20 cellular contexts compared by ENCODE assay signal in the genomic region with DNA sequence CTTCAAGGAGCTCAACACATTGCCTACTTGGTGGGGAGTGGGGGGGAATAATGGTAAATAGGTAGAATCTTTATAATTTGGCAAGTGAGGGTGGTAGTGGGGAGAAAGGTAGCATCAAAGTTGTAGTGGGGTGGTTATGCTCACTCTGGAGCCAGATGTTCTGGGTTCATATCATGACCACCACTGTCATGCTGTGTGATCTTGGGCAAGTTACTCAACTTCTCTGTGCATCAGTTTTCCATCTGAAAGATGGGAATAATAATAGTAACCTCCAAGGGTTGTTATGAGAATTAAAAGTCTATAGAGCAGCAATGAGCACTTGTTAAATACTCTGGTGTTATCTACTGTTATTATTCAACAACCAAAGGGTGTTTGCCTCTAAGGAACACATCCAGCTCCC. TPM values are rescaled to one million over a fixed set of nuclear protein-coding genes. Genes with fewer than 3 reads are reported as not detected.
DNase-seq lines count a peak whose midpoint lies in the region; ATAC-seq, FAIRE-seq and TF ChIP-seq lines count a peak whose summit lies in the region.
"Had no signal": no experiment of that assay in that cellular context is flagged by ENCODE, and none has a peak within 500 bp of the region (broad histone marks: within the 10 kb centered on the region; RNA-seq: fewer than 3 reads in every experiment).

No MANE protein-coding gene starts in this region.

- intact Hi-C loops in Panc1 (cut with micrococcal nuclease; ENCODE audit: unreplicated experiment), result no loop called here

- no peaks in the 10 kb centered on the region for H3K36me3 Mint-ChIP-seq in brain
- H3K36me3 Mint-ChIP-seq: CD4-positive, CD25-positive, alpha-beta regulatory T cell had no signal

- no peak overlapping the region for H3K18ac ChIP-seq in neuronal stem cell (ENCODE audit: low read length)

- no peak overlapping the region for H2BK12ac ChIP-seq in neuronal stem cell (ENCODE audit: low read length)

- in situ Hi-C loops in Panc1 (cut with HindIII; ENCODE audit: low pct_unique_long_range_greater_than_20kb, low sequenced_read_pairs), result no loop called here

- H3K27ac ChIP-seq in A549 (no peak overlapping the region), Panc1 (ENCODE audit: low read length) (peak overlapping the region; percentile 6; the same call in 1 of the 2 replicates), neuronal stem cell (replicated peaks; ENCODE audit: low read length) (no peak overlapping the region)
- H3K27ac ChIP-seq: Peyer's patch had no signal

- no peak overlapping the region for H3K23ac ChIP-seq in neuronal stem cell (ENCODE audit: low read depth, low read length, poor library complexity)

- no peak overlapping the region for H3K4me3 Mint-ChIP-seq in brain
- H3K4me3 Mint-ChIP-seq: CD4-positive, CD25-positive, alpha-beta regulatory T cell; HFFc6 had no signal

- no peak overlapping the region for H2AK5ac ChIP-seq in neuronal stem cell (ENCODE audit: low read depth, low read length)

- CTCF ChIA-PET in A549 (lab: Yijun Ruan, JAX), result interaction anchor here (1.5 to 2.1 kb wide), 2 partner anchors 55 to 193 kb away, joined by 9 to 12 read pairs; no protein-coding TSS in a partner anchor
- CTCF ChIA-PET in Panc1 (lab: Charles Lee), result interaction anchor here (0.7 kb wide), 1 partner anchor 55 kb away, joined by 3 read pairs; no protein-coding TSS in a partner anchor

- H2BK120ac ChIP-seq in neuronal stem cell (ENCODE audit: low read depth, low read length), result no peak overlapping the region

- POLR2A ChIA-PET in A549 (lab: Yijun Ruan, JAX) (interaction anchor here (1.0 kb wide), 1 partner anchor 21 kb away, joined by 3 read pairs; no protein-coding TSS in a partner anchor), Panc1 (lab: Charles Lee) (interaction anchor here (1.0 kb wide), 1 partner anchor 165 kb away, joined by 3 read pairs; no protein-coding TSS in a partner anchor)

- TF ChIP-seq CTCF in A549 (IDR thresholded peaks at IDR 0.05) (no peak), Panc1 (IDR thresholded peaks at IDR 0.05) (no peak), brain (conservative IDR thresholded peaks at IDR 0.05) (no peak)

- H3K27me3 ChIP-seq in Panc1 (ENCODE audit: control insufficient read depth, insufficient read depth, low read length) (no peaks in the 10 kb centered on the region), neuronal stem cell (ENCODE audit: control insufficient read depth in 3 of 3, insufficient read depth in 3 of 3, low read depth in 1 of 3, low read length in 3 of 3) (no peaks in the 10 kb centered on the region), H7 (ENCODE audit: control insufficient read depth, insufficient read depth, low read length) (no peaks in the 10 kb centered on the region)
- H3K27me3 ChIP-seq: Peyer's patch had no signal

- H3K9me3 Mint-ChIP-seq in brain, result peaks cover 0 to 20% (median 2%) of the 10 kb centered on the region in 5 experiments
- H3K9me3 Mint-ChIP-seq: HFFc6 had no signal

- peak overlapping the region; percentile 67 for H2AFZ ChIP-seq in neuronal stem cell (ENCODE audit: low read length)

- no peak overlapping the region for H3K9ac ChIP-seq in neuronal stem cell (ENCODE audit: low read depth, low read length, poor library complexity)

- H4K91ac ChIP-seq in neuronal stem cell (ENCODE audit: low read depth, low read length, poor library complexity), result no peak overlapping the region

- no peaks in the 10 kb centered on the region for H3K79me1 ChIP-seq in neuronal stem cell (ENCODE audit: low read depth, low read length)

- H3K27ac Mint-ChIP-seq in brain, result peak overlapping the region; percentile 35 to 91 (median 69)
- H3K27ac Mint-ChIP-seq: HFFc6 had no signal

- no peak overlapping the region for H3K4me3 ChIP-seq in A549
- no peak overlapping the region for H3K4me3 ChIP-seq in Panc1 (ENCODE audit: low read depth in 2 of 2, low read length in 2 of 2)
- no peak overlapping the region for H3K4me3 ChIP-seq in neuronal stem cell (ENCODE audit: low read length in 2 of 2)
- no peak overlapping the region for H3K4me3 ChIP-seq in H7 (ENCODE audit: insufficient read depth, low read depth, low read length)
- H3K4me3 ChIP-seq: Peyer's patch had no signal

- H3K4me2 ChIP-seq in A549, result no peak overlapping the region
- no peak overlapping the region for H3K4me2 ChIP-seq in neuronal stem cell (ENCODE audit: insufficient read depth, low read length, poor library complexity, severe bottlenecking)

- BruUV-seq in Panc1 (replicated peaks; lab: Mats Ljungman, UMichigan), result no TSS peak

- no peak for FAIRE-seq in A549 (lab: Jason Lieb, UNC)
- FAIRE-seq: A204.1, H54 had no signal

- no peak for TF ChIP-seq POLR2A in A549 (IDR thresholded peaks at IDR 0.05; ENCODE audit: low read length)

- TF ChIP-seq RAD21 in A549 (conservative IDR thresholded peaks at IDR 0.05 in 1 of 2, IDR thresholded peaks at IDR 0.05 in 1 of 2), result no peak

- DNase-seq in A549 (ENCODE audit: low read depth in 1 of 2, low spot score in 1 of 2) (no peak), Panc1 (ENCODE audit: low read depth, low spot score) (no peak), neuronal stem cell (ENCODE audit: low spot score) (no peak), H7 (no peak), anterior cingulate cortex (lab: John Stamatoyannopoulos, UW) (no peak), inferior parietal cortex (ENCODE audit: extremely low spot score) (no peak)
- DNase-seq: CD4-positive, CD25-positive, alpha-beta regulatory T cell; EL; GF-D8; HFFc6; KG1; NCI-H1436 treated with DMSO at 0.1 percent for 48 hours; NCI-H2029; NCI-H226; NCI-H524; NCI-H774; Peyer's patch had no signal

- no peak overlapping the region for H3K4ac ChIP-seq in neuronal stem cell (ENCODE audit: low read length)

- no peak for TF ChIP-seq EP300 in A549 (IDR thresholded peaks at IDR 0.05)

- no peak overlapping the region for H3K14ac ChIP-seq in neuronal stem cell (ENCODE audit: low read length)

- no peak overlapping the region for H2BK5ac ChIP-seq in neuronal stem cell (ENCODE audit: low read length)

- no peak overlapping the region for H2BK15ac ChIP-seq in neuronal stem cell (ENCODE audit: low read length)

- no peaks in the 10 kb centered on the region for H3K36me3 ChIP-seq in Panc1 (ENCODE audit: control insufficient read depth, insufficient read depth, low read length)
- H3K36me3 ChIP-seq in neuronal stem cell (replicated peaks in 1 of 2; ENCODE audit: control insufficient read depth in 2 of 2, insufficient read depth in 2 of 2, low read length in 2 of 2), result no peaks in the 10 kb centered on the region
- H3K36me3 ChIP-seq in H7 (replicated peaks; ENCODE audit: control insufficient read depth, insufficient read depth, low read length), result no peaks in the 10 kb centered on the region
- H3K36me3 ChIP-seq: Peyer's patch had no signal

- H4K8ac ChIP-seq in neuronal stem cell (ENCODE audit: low read depth, low read length), result no peak overlapping the region

- ATAC-seq in A549 (no peak), Panc1 (no peak)

- H3K4me1 ChIP-seq in A549 (peaks cover 46% of the 10 kb centered on the region), Panc1 (ENCODE audit: control insufficient read depth, insufficient read depth, low read length) (peaks cover 33% of the 10 kb centered on the region), neuronal stem cell (ENCODE audit: control insufficient read depth in 2 of 2, insufficient read depth in 1 of 2, low read depth in 1 of 2, low read length in 2 of 2) (peaks cover 7 to 13% of the 10 kb centered on the region in 2 donors)
- H3K4me1 ChIP-seq: Peyer's patch had no signal

- H3K27me3 Mint-ChIP-seq in brain, result peaks cover 9% of the 10 kb centered on the region
- H3K27me3 Mint-ChIP-seq: CD4-positive, CD25-positive, alpha-beta regulatory T cell had no signal

- no peaks in the 10 kb centered on the region for H3K9me3 ChIP-seq in A549
- H3K9me3 ChIP-seq in Panc1 (ENCODE audit: control insufficient read depth, insufficient read depth, low read depth, low read length), result no peaks in the 10 kb centered on the region
- no peaks in the 10 kb centered on the region for H3K9me3 ChIP-seq in neuronal stem cell (replicated peaks in 1 of 2; ENCODE audit: control insufficient read depth in 2 of 2, insufficient read depth in 1 of 2, low read depth in 1 of 2, low read length in 2 of 2)
- H3K9me3 ChIP-seq: Peyer's patch had no signal

- peaks cover 60% of the 10 kb centered on the region for H3K4me1 Mint-ChIP-seq in brain

TF ChIP-seq in A549, 52 proteins besides CTCF, POLR2A, EP300 and RAD21:
- TF ChIP-seq, protein P1, sequence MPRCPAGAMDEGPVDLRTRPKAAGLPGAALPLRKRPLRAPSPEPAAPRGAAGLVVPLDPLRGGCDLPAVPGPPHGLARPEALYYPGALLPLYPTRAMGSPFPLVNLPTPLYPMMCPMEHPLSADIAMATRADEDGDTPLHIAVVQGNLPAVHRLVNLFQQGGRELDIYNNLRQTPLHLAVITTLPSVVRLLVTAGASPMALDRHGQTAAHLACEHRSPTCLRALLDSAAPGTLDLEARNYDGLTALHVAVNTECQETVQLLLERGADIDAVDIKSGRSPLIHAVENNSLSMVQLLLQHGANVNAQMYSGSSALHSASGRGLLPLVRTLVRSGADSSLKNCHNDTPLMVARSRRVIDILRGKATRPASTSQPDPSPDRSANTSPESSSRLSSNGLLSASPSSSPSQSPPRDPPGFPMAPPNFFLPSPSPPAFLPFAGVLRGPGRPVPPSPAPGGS (IDR thresholded peaks at IDR 0.05), result no peak
- no peak for TF ChIP-seq BHLHE40 (IDR thresholded peaks at IDR 0.05; ENCODE audit: low read depth, low read length)
- peak; percentile 68; the same call in 1 of the 2 replicates for TF ChIP-seq KDM1A (IDR thresholded peaks at IDR 0.05; ENCODE audit: low read depth)
- no peak for TF ChIP-seq RFX5 (IDR thresholded peaks at IDR 0.05)
- TF ChIP-seq NR3C1 (IDR thresholded peaks at IDR 0.05), result no peak
- TF ChIP-seq FOSL2 (IDR thresholded peaks at IDR 0.05), result no peak
- no peak for TF ChIP-seq FOSL2 (CRISPR knock-in tag; IDR thresholded peaks at IDR 0.05)
- TF ChIP-seq CEBPB (IDR thresholded peaks at IDR 0.05), result no peak
- TF ChIP-seq ZFP36 (IDR thresholded peaks at IDR 0.05; ENCODE audit: borderline replicate concordance, partially characterized antibody), result peak; percentile 46
- TF ChIP-seq HDAC2 (IDR thresholded peaks at IDR 0.05), result 0 out of 2 replicates have a peak, but pooled peaks have one; percentile 35
- TF ChIP-seq RARB (CRISPR knock-in tag; IDR thresholded peaks at IDR 0.05), result no peak
- no peak for TF ChIP-seq HOXA7 (CRISPR knock-in tag; IDR thresholded peaks at IDR 0.05)

RNA-seq across cellular contexts. Expression of a gene that starts 22.0 kb away (rescaled TPM):
- polyA plus RNA-seq in A549 (2011; rRNA removed), result 3.6 and 4.3 TPM in 2 replicates
- polyA plus RNA-seq in A549 (2012; cell fraction: cytosol; rRNA removed), result 9.7 and 13.2 TPM in 2 replicates
- polyA plus RNA-seq in A549 (2012; cell fraction: nucleus; rRNA removed), result 19.4 and 21.9 TPM in 2 replicates
- 4.2 to 5.2 TPM (median 5.0 TPM) in 3 replicates for polyA plus RNA-seq in A549 (2017; fragmentation: RNase III; extraction: RNeasy Plus Mini Kit Qiagen cat#74134 plus additional on column Dnase treatment)
- polyA minus RNA-seq in A549 (2011; rRNA and poly(A)+ RNA removed), result 5.0 and 5.5 TPM in 2 replicates
- 20.0 TPM for total RNA-seq in Panc1 (2021; ENCODE audit: unreplicated experiment)
- polyA plus RNA-seq in Panc1 (2012; ENCODE audit: insufficient read length), result 18.5 TPM
- polyA plus RNA-seq in brain (ENCODE audit: insufficient read depth, low read depth, low replicate concordance), result 64.3 TPM
- 10.0 TPM for polyA plus RNA-seq in neuronal stem cell (2013, experiment 1 of 2)
- polyA plus RNA-seq in neuronal stem cell (2013, experiment 2 of 2), result 10.7 TPM
- 36.0 and 37.6 TPM in 2 replicates for total RNA-seq in H7 (2014; rRNA removed; shearing (Covaris generic))
